9 cellular contexts compared by ENCODE assay signal in the genomic region with DNA sequence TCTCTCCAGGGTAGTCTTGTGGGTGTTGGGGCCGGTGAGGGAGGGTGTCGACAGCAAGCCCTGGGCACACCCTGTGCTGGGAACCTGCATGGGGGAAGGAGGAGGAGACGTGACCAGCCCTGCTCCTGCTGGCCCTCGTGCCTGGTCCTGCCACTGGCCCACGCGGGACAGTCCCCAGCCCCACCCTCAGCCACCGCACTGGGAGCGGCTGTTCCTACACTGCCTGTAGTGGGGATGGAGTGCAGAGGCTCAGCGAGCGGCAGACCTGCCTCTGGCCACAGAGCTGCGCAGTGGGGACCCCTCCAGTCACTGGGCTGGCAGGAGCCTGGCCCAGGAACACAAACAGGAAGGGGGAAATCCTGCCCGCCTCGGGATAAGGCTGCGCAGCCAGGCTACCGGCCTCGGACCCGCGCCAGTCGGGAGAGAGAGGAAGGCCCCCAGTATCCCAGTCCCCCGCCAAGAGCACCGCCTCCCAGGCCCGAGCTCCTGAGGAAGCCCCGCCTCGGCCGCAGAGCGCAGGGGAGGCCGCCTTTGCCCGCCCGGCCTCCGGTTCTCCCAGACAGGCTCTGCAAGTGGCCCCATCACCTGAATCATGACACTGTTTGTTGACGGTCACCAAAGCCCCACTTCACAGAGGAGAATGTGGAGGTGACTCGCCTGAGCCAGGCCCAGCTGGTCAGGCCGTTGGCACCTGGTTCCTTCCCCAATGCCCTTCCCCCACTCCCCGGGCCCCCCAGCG. TPM values are rescaled to one million over a fixed set of nuclear protein-coding genes. Genes with fewer than 3 reads are reported as not detected.
DNase-seq lines count a peak whose midpoint lies in the region; ATAC-seq and TF ChIP-seq lines count a peak whose summit lies in the region.
"Had no signal": no experiment of that assay in that cellular context is flagged by ENCODE, and none has a peak within 500 bp of the region (broad histone marks: within the 10 kb centered on the region; RNA-seq: fewer than 3 reads in every experiment).

No MANE protein-coding gene starts in this region.

- no peaks in the 10 kb centered on the region for H3K4me1 Mint-ChIP-seq in activated CD4-positive, alpha-beta memory T cell treated with anti-CD3 and anti-CD28 coated beads, Interleukin-2, amount 10 ng/mL, durations not matched to agents 7 days and 5 days

- H3K9me3 ChIP-seq in RWPE2 (ENCODE audit: severe bottlenecking) (no peaks in the 10 kb centered on the region), left ventricle myocardium inferior (replicated peaks) (no peaks in the 10 kb centered on the region), prostate gland (no peaks in the 10 kb centered on the region)

- no peak overlapping the region for H3K4me3 Mint-ChIP-seq in activated CD4-positive, alpha-beta memory T cell treated with anti-CD3 and anti-CD28 coated beads, Interleukin-2, amount 10 ng/mL, durations not matched to agents 7 days and 5 days

- H3K36me3 Mint-ChIP-seq in activated CD4-positive, alpha-beta memory T cell treated with anti-CD3 and anti-CD28 coated beads, Interleukin-2, amount 10 ng/mL, durations not matched to agents 7 days and 5 days (ENCODE audit: low read depth): no peaks in the 10 kb centered on the region

- peaks cover 29% of the 10 kb centered on the region for H3K36me3 ChIP-seq in RWPE2 (ENCODE audit: low read depth)
- H3K36me3 ChIP-seq in left ventricle myocardium inferior: no peaks in the 10 kb centered on the region
- H3K36me3 ChIP-seq in prostate gland: no peaks in the 10 kb centered on the region

- CTCF ChIA-PET in activated CD4-positive, alpha-beta memory T cell treated with anti-CD3 and anti-CD28 coated beads, Interleukin-2, amount 10 ng/mL, durations not matched to agents 7 days and 5 days (lab: Charles Lee): no interaction called here

- TF ChIP-seq CTCF in RWPE2 (IDR thresholded peaks at IDR 0.05; ENCODE audit: poor library complexity, severe bottlenecking) (no peak), left ventricle myocardium inferior (IDR thresholded peaks at IDR 0.05; ENCODE audit: borderline replicate concordance) (no peak), prostate gland (IDR thresholded peaks at IDR 0.05) (peak in 1 of 4 experiments; percentile 9)

- 2% methylated on average over 34 of the region's 35 CpGs for WGBS in prostate gland

- H3K27me3 Mint-ChIP-seq in activated CD4-positive, alpha-beta memory T cell treated with anti-CD3 and anti-CD28 coated beads, Interleukin-2, amount 10 ng/mL, durations not matched to agents 7 days and 5 days: peaks cover 17% of the 10 kb centered on the region

- H3K27ac ChIP-seq in RWPE2 (ENCODE audit: poor library complexity, severe bottlenecking) (peak overlapping the region; percentile 99), left ventricle myocardium inferior (replicated peaks) (peak overlapping the region; percentile 83), prostate gland (peak overlapping the region; percentile 62 to 83)

- H3K27me3 ChIP-seq in RWPE2 (ENCODE audit: insufficient read depth, poor library complexity, severe bottlenecking) (no peaks in the 10 kb centered on the region), left ventricle myocardium inferior (ENCODE audit: low read depth) (peaks cover 35% of the 10 kb centered on the region), prostate gland (replicated peaks; ENCODE audit: insufficient read depth) (no peaks in the 10 kb centered on the region)

- ATAC-seq in RWPE2 (ENCODE audit: low read depth) (peak; percentile 5), HG03460 (IDR thresholded peaks at IDR 0.05; ENCODE audit: unreplicated experiment) (no peak)

- intact Hi-C loops in left ventricle myocardium inferior (cut with micrococcal nuclease) (no loop called here), prostate gland (cut with DNase I) (loop anchor here (5.0 kb wide), 1 partner anchor 35 kb away; no protein-coding TSS in a partner anchor)

- peak; percentile 72 for TF ChIP-seq POLR2A in prostate gland (IDR thresholded peaks at IDR 0.05)

- DNase-seq in DMS79 (lab: John Stamatoyannopoulos, UW) (peak; percentile 57), RWPE2 (ENCODE audit: low spot score) (peak; percentile 80), left ventricle myocardium inferior (peak; percentile 56), prostate gland (ENCODE audit: low spot score) (peak; percentile 62), DMS 273 (lab: John Stamatoyannopoulos, UW; ENCODE audit: unreplicated experiment) (no peak), OCI-M2 (lab: John Stamatoyannopoulos, UW; ENCODE audit: unreplicated experiment) (no peak)
- DNase-seq in activated CD4-positive, alpha-beta memory T cell treated with anti-CD3 and anti-CD28 coated beads, Interleukin-2, amount 10 ng/mL, durations not matched to agents 7 days and 5 days: no peak
- DNase-seq: activated effector memory CD4-positive, alpha-beta T cell treated with anti-CD3 and anti-CD28 coated beads, Interleukin-2, amount 50 U/mL, for 16 hours had no signal

- H3K4me3 ChIP-seq in RWPE2 (ENCODE audit: severe bottlenecking) (peak overlapping the region; percentile 75), left ventricle myocardium inferior (peak overlapping the region; percentile 60), prostate gland (peak overlapping the region; percentile 8 to 19)

- POLR2A ChIA-PET in activated CD4-positive, alpha-beta memory T cell treated with anti-CD3 and anti-CD28 coated beads, Interleukin-2, amount 10 ng/mL, durations not matched to agents 7 days and 5 days (lab: Charles Lee): interaction anchor here (1.2 kb wide), 1 partner anchor 53 kb away, joined by 3 read pairs; no protein-coding TSS in a partner anchor

- H3K27ac Mint-ChIP-seq in activated CD4-positive, alpha-beta memory T cell treated with anti-CD3 and anti-CD28 coated beads, Interleukin-2, amount 10 ng/mL, durations not matched to agents 7 days and 5 days: no peak overlapping the region

- H3K4me1 ChIP-seq in RWPE2 (ENCODE audit: insufficient read depth, poor library complexity, severe bottlenecking) (peaks cover 24% of the 10 kb centered on the region), left ventricle myocardium inferior (peaks cover 46% of the 10 kb centered on the region), prostate gland (replicated peaks) (peaks cover 29% of the 10 kb centered on the region)

- no peaks in the 10 kb centered on the region for H3K9me3 Mint-ChIP-seq in activated CD4-positive, alpha-beta memory T cell treated with anti-CD3 and anti-CD28 coated beads, Interleukin-2, amount 10 ng/mL, durations not matched to agents 7 days and 5 days

RNA-seq across cellular contexts. Expression of a gene that starts 10.6 kb away (rescaled TPM):
- 2.5 TPM for total RNA-seq in left ventricle myocardium inferior
- total RNA-seq in prostate gland: 10 to 100 TPM; 18.3 to 27.2 TPM
- total RNA-seq in activated CD4-positive, alpha-beta memory T cell treated with anti-CD3 and anti-CD28 coated beads, Interleukin-2, amount 10 ng/mL, durations not matched to agents 7 days and 5 days: not detected

RNA-seq across cellular contexts. Expression of a gene that starts 18.0 kb away (rescaled TPM):
- total RNA-seq in left ventricle myocardium inferior (2.4 TPM), prostate gland (10 to 100 TPM; 15.2 to 19.3 TPM)
- under 1 TPM; 0.38 to 0.68 TPM for total RNA-seq in activated CD4-positive, alpha-beta memory T cell treated with anti-CD3 and anti-CD28 coated beads, Interleukin-2, amount 10 ng/mL, durations not matched to agents 7 days and 5 days

RNA-seq across cellular contexts. Expression of a gene that starts 42.9 kb away (rescaled TPM):
- total RNA-seq in left ventricle myocardium inferior: 0.44 TPM
- total RNA-seq in prostate gland: 1 to 10 TPM; 1.2 to 5.4 TPM
- total RNA-seq in activated CD4-positive, alpha-beta memory T cell treated with anti-CD3 and anti-CD28 coated beads, Interleukin-2, amount 10 ng/mL, durations not matched to agents 7 days and 5 days: not detected

RNA-seq across cellular contexts. Expression of a gene that starts 53.3 kb away (rescaled TPM):
- total RNA-seq in left ventricle myocardium inferior: 2.0 TPM
- total RNA-seq in prostate gland: 10 to 100 TPM; 12.3 to 17.6 TPM
- total RNA-seq in activated CD4-positive, alpha-beta memory T cell treated with anti-CD3 and anti-CD28 coated beads, Interleukin-2, amount 10 ng/mL, durations not matched to agents 7 days and 5 days: 10 to 100 TPM; 57.1 to 57.5 TPM

Comparison
In these comparisons a context has a peak if more than half of its experiments do, and no peak if none do; other contexts are left out.
1. DNase-seq: peak in DMS79 (single experiment), RWPE2 (single experiment), left ventricle myocardium inferior (single experiment) and prostate gland (single experiment); none in DMS 273 (single experiment), activated CD4-positive, alpha-beta memory T cell treated with anti-CD3 and anti-CD28 coated beads, Interleukin-2, amount 10 ng/mL, durations not matched to agents 7 days and 5 days (single experiment) and OCI-M2 (single experiment).
2. H3K4me3 ChIP-seq: peak in every context shown above with its lines; median percentile 75 in RWPE2; 60 in left ventricle myocardium inferior; 14 in prostate gland.
3. Peak in every context shown above with its lines, with median percentiles within 50 percentile points of each other: H3K27ac ChIP-seq.